13 cellular contexts compared by ENCODE assay signal in genomic region chr12:94898388-94898787, GRCh38.
DNase-seq lines count a peak whose midpoint lies in the region; ATAC-seq and TF ChIP-seq lines count a peak whose summit lies in the region.
"Had no signal": no experiment of that assay in that cellular context is flagged by ENCODE, and none has a peak within 500 bp of the region (broad histone marks: within the 10 kb centered on the region; RNA-seq: fewer than 3 reads in every experiment).

No MANE protein-coding gene starts in this region.

- H3K4me2 ChIP-seq in GM23338, result no peak overlapping the region

- H3K4me1 ChIP-seq in A673 (ENCODE audit: insufficient read depth, low read length, poor library complexity, severe bottlenecking), result no peaks in the 10 kb centered on the region
- H3K4me1 ChIP-seq in GM23338 (ENCODE audit: insufficient read depth), result no peaks in the 10 kb centered on the region

- CTCF ChIA-PET in A673 (lab: Charles Lee), result no interaction called here

- H3K79me2 ChIP-seq in GM23338 (replicated peaks; ENCODE audit: insufficient read depth), result no peaks in the 10 kb centered on the region

- H3K36me3 ChIP-seq in A673 (ENCODE audit: insufficient read depth, low read length, poor library complexity, severe bottlenecking) (no peaks in the 10 kb centered on the region), GM23338 (ENCODE audit: insufficient read depth) (no peaks in the 10 kb centered on the region)

- no peak overlapping the region for H3K4me3 Mint-ChIP-seq in GM23338
- H3K4me3 Mint-ChIP-seq: CD14-positive monocyte had no signal

- DNase-seq in A673 (ENCODE audit: low spot score) (no peak), GM23338 (ENCODE audit: low spot score) (peak; percentile 48), astrocyte of the spinal cord (ENCODE audit: low read depth, low spot score) (peak; percentile 14), iPS-NIHi7 (ENCODE audit: extremely low spot score) (peak; percentile 48), OCI-M1 (lab: John Stamatoyannopoulos, UW) (no peak)
- no peak for DNase-seq in activated CD4-positive, alpha-beta T cell treated with anti-CD3 and anti-CD28 coated beads for 4 hours
- no peak for DNase-seq in central memory CD4-positive, alpha-beta T cell
- no peak for DNase-seq in activated CD8-positive, alpha-beta memory T cell treated with anti-CD3 and anti-CD28 coated beads, Interleukin-2, amount 50 U/mL, for 48 hours
- DNase-seq: amniotic stem cell, NCI-H1092, T-helper 1 cell had no signal

- H3K4me3 ChIP-seq in A673 (ENCODE audit: low read depth, low read length, poor library complexity, severe bottlenecking) (no peak overlapping the region), GM23338 (no peak overlapping the region), astrocyte of the spinal cord (ENCODE audit: low read depth, low read length) (no peak overlapping the region)

- no peaks in the 10 kb centered on the region for H3K9me3 ChIP-seq in A673 (ENCODE audit: low read depth, low read length, poor library complexity, severe bottlenecking)

- H3K27ac ChIP-seq in A673 (ENCODE audit: low read depth, low read length, poor library complexity, severe bottlenecking), result no peak overlapping the region
- no peak overlapping the region for H3K27ac ChIP-seq in GM23338 (ENCODE audit: low read depth)
- H3K27ac ChIP-seq: epithelial cell of prostate had no signal

- ATAC-seq in GM23338, result peak; percentile 77

- no peak overlapping the region for H3K27ac Mint-ChIP-seq in GM23338
- H3K27ac Mint-ChIP-seq: CD14-positive monocyte had no signal

- H3K27me3 Mint-ChIP-seq in GM23338 (ENCODE audit: insufficient read depth, low read depth, poor library complexity), result peaks cover 5% of the 10 kb centered on the region

- in situ Hi-C loops in astrocyte of the spinal cord (cut with HindIII; ENCODE audit: low sequenced_read_pairs), result no loop called here

- H3K27me3 ChIP-seq in A673 (replicated peaks; ENCODE audit: insufficient read depth, low read depth, low read length, poor library complexity) (no peaks in the 10 kb centered on the region), GM23338 (ENCODE audit: insufficient read depth) (no peaks in the 10 kb centered on the region)

- H4K20me1 ChIP-seq in GM23338 (replicated peaks; ENCODE audit: insufficient read depth), result no peaks in the 10 kb centered on the region

- H2AFZ ChIP-seq in GM23338, result no peak overlapping the region

- H3K9me2 ChIP-seq in GM23338 (ENCODE audit: insufficient read depth), result no peaks in the 10 kb centered on the region

- BruUV-seq in A673 (replicated peaks; lab: Mats Ljungman, UMichigan), result no TSS peak

- TF ChIP-seq CTCF in A673 (conservative IDR thresholded peaks at IDR 0.05; ENCODE audit: low read depth, low read length) (peak; percentile 35; the same call in 1 of the 2 replicates), GM23338 (conservative IDR thresholded peaks at IDR 0.05; ENCODE audit: low read depth in 2 of 2) (peak; percentile 56 to 67), astrocyte of the spinal cord (IDR thresholded peaks at IDR 0.05; ENCODE audit: low read depth, low read length) (peak; percentile 46)

- H3F3A ChIP-seq in GM23338 (replicated peaks; ENCODE audit: low read depth), result no peaks in the 10 kb centered on the region

- POLR2A ChIA-PET in A673 (lab: Charles Lee; ENCODE audit: low non-redundant PET), result no interaction called here

- H3K36me3 Mint-ChIP-seq in GM23338 (ENCODE audit: low read depth), result no peaks in the 10 kb centered on the region
- H3K36me3 Mint-ChIP-seq: CD14-positive monocyte had no signal

- intact Hi-C loops in A673 (cut with micrococcal nuclease; ENCODE audit: unreplicated experiment), result no loop called here

- no peaks in the 10 kb centered on the region for H3K4me1 Mint-ChIP-seq in GM23338
- H3K4me1 Mint-ChIP-seq: CD14-positive monocyte had no signal

- no peaks in the 10 kb centered on the region for H3K9me3 Mint-ChIP-seq in GM23338
- H3K9me3 Mint-ChIP-seq: CD14-positive monocyte had no signal

TF ChIP-seq in GM23338, 12 proteins besides CTCF, POLR2A, EP300 and RAD21 (continues in another document):
- TF ChIP-seq CREB1 (CRISPR knock-in tag; IDR thresholded peaks at IDR 0.05; ENCODE audit: low read depth) (no peak), ZNF462 (CRISPR knock-in tag; IDR thresholded peaks at IDR 0.05) (no peak), STAT1 (IDR thresholded peaks at IDR 0.05; ENCODE audit: unreplicated experiment) (no peak), POLR2AphosphoS5 (IDR thresholded peaks at IDR 0.05; ENCODE audit: low read depth) (no peak), EZH2 (IDR thresholded peaks at IDR 0.05; ENCODE audit: low read depth, unreplicated experiment) (no peak), ETS1 (IDR thresholded peaks at IDR 0.05) (no peak), NANOG (IDR thresholded peaks at IDR 0.05; ENCODE audit: borderline replicate concordance) (no peak), ZNF331 (CRISPR knock-in tag; IDR thresholded peaks at IDR 0.05; ENCODE audit: low read depth) (no peak), ZNF114 (CRISPR knock-in tag; IDR thresholded peaks at IDR 0.05) (no peak), JUNB (IDR thresholded peaks at IDR 0.05; ENCODE audit: unreplicated experiment) (no peak)

Comparison
In these comparisons a context has a peak if more than half of its experiments do, and no peak if none do; other contexts are left out.
1. DNase-seq: peak in GM23338 (single experiment), astrocyte of the spinal cord (single experiment) and iPS-NIHi7 (single experiment); none in A673 (single experiment), OCI-M1 (single experiment), activated CD4-positive, alpha-beta T cell treated with anti-CD3 and anti-CD28 coated beads for 4 hours (0 of 2), central memory CD4-positive, alpha-beta T cell (single experiment) and activated CD8-positive, alpha-beta memory T cell treated with anti-CD3 and anti-CD28 coated beads, Interleukin-2, amount 50 U/mL, for 48 hours (single experiment).
2. Peak in every context shown above with its lines, with median percentiles within 50 percentile points of each other: CTCF ChIP-seq.